Comparison of ENCODE assay signal across 7 cellular contexts in the genomic region with DNA sequence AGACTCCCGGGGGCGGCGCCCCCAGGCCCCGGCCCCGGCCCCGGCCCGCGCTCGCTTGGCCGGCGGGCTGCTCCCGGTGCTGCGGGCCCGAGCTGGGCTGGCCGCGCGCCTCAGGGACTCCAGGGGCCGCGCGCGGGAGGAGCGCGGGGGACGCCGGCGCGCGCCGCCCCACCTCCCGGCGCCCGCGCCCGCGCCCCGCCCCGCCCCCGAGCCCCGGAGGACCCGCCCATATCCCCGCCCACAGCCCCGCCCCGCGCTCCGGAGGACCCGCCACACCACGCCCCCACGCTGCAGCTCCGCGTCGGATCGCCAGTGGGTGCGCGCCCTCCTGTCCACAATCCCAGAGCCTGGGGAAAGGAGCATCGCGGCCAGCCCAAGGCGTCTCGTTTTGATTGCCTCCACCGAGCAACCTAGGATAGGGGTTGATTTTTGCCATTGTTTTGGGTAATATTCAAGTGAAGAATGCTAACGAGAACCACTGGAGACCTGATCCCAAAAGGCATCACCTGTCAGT. TPM values are rescaled to one million over a fixed set of nuclear protein-coding genes. Genes with fewer than 3 reads are reported as not detected.
DNase-seq lines count a peak whose midpoint lies in the region; ATAC-seq and TF ChIP-seq lines count a peak whose summit lies in the region.

A gene with protein sequence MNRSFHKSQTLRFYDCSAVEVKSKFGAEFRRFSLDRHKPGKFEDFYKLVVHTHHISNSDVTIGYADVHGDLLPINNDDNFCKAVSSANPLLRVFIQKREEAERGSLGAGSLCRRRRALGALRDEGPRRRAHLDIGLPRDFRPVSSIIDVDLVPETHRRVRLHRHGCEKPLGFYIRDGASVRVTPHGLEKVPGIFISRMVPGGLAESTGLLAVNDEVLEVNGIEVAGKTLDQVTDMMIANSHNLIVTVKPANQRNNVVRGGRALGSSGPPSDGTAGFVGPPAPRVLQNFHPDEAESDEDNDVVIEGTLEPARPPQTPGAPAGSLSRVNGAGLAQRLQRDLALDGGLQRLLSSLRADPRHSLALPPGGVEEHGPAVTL (minus strand): TSS at position 112 of the 514 bp plus-strand sequence. CDS start 166 bp downstream, outside the sequence.

- peak; percentile 67 for ATAC-seq in GM18867 (IDR thresholded peaks at IDR 0.05; ENCODE audit: unreplicated experiment)
- ATAC-seq in HG03135 (IDR thresholded peaks at IDR 0.05; ENCODE audit: unreplicated experiment) = peak; percentile 54

- H3K9me3 Mint-ChIP-seq in endothelial cell (ENCODE audit: unreplicated experiment) (no peaks in the 10 kb centered on the region), mesothelial cell of epicardium (no peaks in the 10 kb centered on the region)

- H3K4me1 Mint-ChIP-seq in endothelial cell (ENCODE audit: unreplicated experiment) (no peaks in the 10 kb centered on the region), mesothelial cell of epicardium (peaks cover 19% of the 10 kb centered on the region)

- peaks cover 8% of the 10 kb centered on the region for H3K27me3 Mint-ChIP-seq in endothelial cell (ENCODE audit: unreplicated experiment)
- no peaks in the 10 kb centered on the region for H3K27me3 Mint-ChIP-seq in mesothelial cell of epicardium (ENCODE audit: low read depth)

- TF ChIP-seq CTCF in endothelial cell (IDR thresholded peaks at IDR 0.05; ENCODE audit: unreplicated experiment) = no peak
- TF ChIP-seq CTCF in mesothelial cell of epicardium (IDR thresholded peaks at IDR 0.05; ENCODE audit: unreplicated experiment) = no peak

- no peak within 1 kb of the TSS for H3K27ac Mint-ChIP-seq in endothelial cell (ENCODE audit: unreplicated experiment)
- H3K27ac Mint-ChIP-seq in mesothelial cell of epicardium = no peak within 1 kb of the TSS

- DNase-seq in NCI-H524 treated with DMSO at 0.1 percent for 48 hours (lab: John Stamatoyannopoulos, UW) = peak; percentile 13
- DNase-seq in activated CD8-positive, alpha-beta memory T cell treated with anti-CD3 and anti-CD28 coated beads for 4 hours (ENCODE audit: low read depth in 2 of 2) = peak; percentile 13 to 27
- DNase-seq in endothelial cell (ENCODE audit: low spot score) = peak; percentile 80
- peak; percentile 78 to 88 for DNase-seq in mesothelial cell of epicardium (ENCODE audit: low spot score in 2 of 2, unreplicated experiment in 2 of 2)
- DNase-seq in stimulated activated CD8-positive, alpha-beta memory T cell treated with anti-CD3 and anti-CD28 coated beads, Interleukin-12 subunit alpha, Interleukin-12 subunit beta, amount 100 ng/mL, for 4 hours (ENCODE audit: low read depth) = peak; percentile 43

- H3K36me3 Mint-ChIP-seq in endothelial cell (ENCODE audit: low read depth, unreplicated experiment) (no peaks in the 10 kb centered on the region), mesothelial cell of epicardium (no peaks in the 10 kb centered on the region)

- H3K4me3 Mint-ChIP-seq in endothelial cell (ENCODE audit: unreplicated experiment) = peak within 1 kb of the TSS; percentile 82
- peak within 1 kb of the TSS; percentile 70 for H3K4me3 Mint-ChIP-seq in mesothelial cell of epicardium

RNA-seq across cellular contexts. Expression of the gene that starts here (rescaled TPM):
- total RNA-seq in endothelial cell (ENCODE audit: unreplicated experiment) = 10.4 TPM
- total RNA-seq in mesothelial cell of epicardium = 25.5 to 30.8 TPM (median 30.7 TPM) in 3 replicates

Comparison
In these comparisons a context has a peak if more than half of its experiments do, and no peak if none do; other contexts are left out.
1. Peak in every context shown above with its lines: DNase-seq and ATAC-seq.
2. DNase-seq: peak in every context shown above with its lines; median percentile 83 in mesothelial cell of epicardium; 80 in endothelial cell; 43 in stimulated activated CD8-positive, alpha-beta memory T cell treated with anti-CD3 and anti-CD28 coated beads, Interleukin-12 subunit alpha, Interleukin-12 subunit beta, amount 100 ng/mL, for 4 hours; 20 in activated CD8-positive, alpha-beta memory T cell treated with anti-CD3 and anti-CD28 coated beads for 4 hours; 13 in NCI-H524 treated with DMSO at 0.1 percent for 48 hours.